Comparison of ENCODE assay signal across 8 cellular contexts in genomic region chr21:18060402-18060801, GRCh38.
"Had no signal": no experiment of that assay in that cellular context is flagged by ENCODE, and none has a peak within 500 bp of the region (broad histone marks: within the 10 kb centered on the region; RNA-seq: fewer than 3 reads in every experiment).

No MANE protein-coding gene starts in this region.

- DNase-seq: GOT3, H9, HCEC 1CT, HFFc6, KBM-7 had no signal

- H3K27ac Mint-ChIP-seq: H9, HFFc6 had no signal

- H3K4me3 Mint-ChIP-seq: H9, HFFc6 had no signal

- H3K9ac ChIP-seq: KMS-11 had no signal

- H3K4me2 ChIP-seq: KMS-11 had no signal

- H3K9me3 Mint-ChIP-seq: H9 had no signal

- H3K27ac ChIP-seq: KMS-11 had no signal

- FAIRE-seq: H54, HTR-8/SVneo had no signal
